ENCODE assay signal across 8 cellular contexts in the genomic region with DNA sequence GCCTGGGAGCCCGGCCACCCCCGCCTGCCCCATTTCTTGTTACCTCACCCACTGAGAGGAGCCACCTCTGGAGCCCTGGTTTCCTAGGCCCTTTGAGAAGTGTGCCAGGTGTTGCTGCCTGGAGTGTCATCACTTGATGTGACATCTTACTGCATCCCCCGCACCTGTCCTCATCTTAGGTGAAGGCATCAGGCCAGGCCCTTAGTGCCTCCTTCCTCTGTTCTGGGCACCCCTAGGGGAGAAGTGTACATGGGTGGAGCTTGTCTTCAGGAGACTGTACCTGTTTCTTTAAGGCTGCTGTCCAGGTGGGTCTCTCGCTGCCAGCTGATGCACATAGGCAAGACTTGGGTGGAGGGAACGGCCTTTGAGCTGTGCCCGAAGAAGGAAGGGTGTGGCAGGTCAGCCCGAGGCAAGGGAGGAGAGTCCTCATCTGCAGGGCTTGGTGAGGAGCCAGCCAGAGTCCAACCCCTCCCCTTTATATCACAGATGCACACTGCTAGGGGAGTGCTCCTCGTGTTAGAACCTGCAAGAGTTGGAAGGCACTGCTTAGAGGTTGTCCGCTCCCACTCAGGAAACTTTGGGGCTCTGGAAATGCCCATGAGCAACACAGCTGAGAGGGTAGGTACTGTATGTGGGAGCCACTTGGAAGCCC. TPM values are rescaled to one million over a fixed set of nuclear protein-coding genes. Genes with fewer than 3 reads are reported as not detected.
DNase-seq lines count a peak whose midpoint lies in the region; ATAC-seq and TF ChIP-seq lines count a peak whose summit lies in the region.

No MANE protein-coding gene starts in this region.

- intact Hi-C loops in CD4-positive, alpha-beta memory T cell (cut with micrococcal nuclease), result loop anchor here (1.0 to 2.0 kb wide), 4 partner anchors 8 to 295 kb away; no protein-coding TSS in a partner anchor
- intact Hi-C loops in OCI-LY7 (cut with micrococcal nuclease; ENCODE audit: unreplicated experiment), result no loop called here

- peaks cover 11 to 23% of the 10 kb centered on the region in 2 donors for H3K36me3 Mint-ChIP-seq in CD4-positive, alpha-beta memory T cell
- no peaks in the 10 kb centered on the region for H3K36me3 Mint-ChIP-seq in glutamatergic neuron (ENCODE audit: unreplicated experiment)

- DNase-seq in CD4-positive, alpha-beta memory T cell, result no peak
- DNase-seq in OCI-LY7 (ENCODE audit: low spot score) (no peak), glutamatergic neuron (no peak), HAP-1 (ENCODE audit: low spot score in 2 of 2) (no peak), NCI-H2227 treated with DMSO at 0.1 percent for 48 hours (lab: John Stamatoyannopoulos, UW) (no peak)
- DNase-seq in stimulated activated CD4-positive, alpha-beta T cell treated with anti-CD3 and anti-CD28 coated beads, Interleukin-15, amount 100 ng/mL, for 24 hours, result no peak

- peak; percentile 14 for ATAC-seq in GM21723 (IDR thresholded peaks at IDR 0.05; ENCODE audit: unreplicated experiment)
- ATAC-seq in HG03025 (IDR thresholded peaks at IDR 0.05; ENCODE audit: low FRiP score, unreplicated experiment), result no peak

- TF ChIP-seq CTCF in OCI-LY7 (conservative IDR thresholded peaks at IDR 0.05; ENCODE audit: low read length) (no peak), glutamatergic neuron (IDR thresholded peaks at IDR 0.05; ENCODE audit: partially characterized antibody, unreplicated experiment) (no peak)

- POLR2A ChIA-PET in CD4-positive, alpha-beta memory T cell (lab: Charles Lee; ENCODE audit: partially characterized antibody), result interaction anchor here (0.7 to 3.6 kb wide), 16 partner anchors 8 to 306 kb away, joined by 3 to 21 read pairs (median 4); no protein-coding TSS in a partner anchor
- POLR2A ChIA-PET in OCI-LY7 (lab: Charles Lee), result interaction anchor here (0.6 to 3.0 kb wide), 3 partner anchors 8 to 227 kb away, joined by 3 to 11 read pairs (median 4); no protein-coding TSS in a partner anchor

- no TSS peak for BruUV-seq in OCI-LY7 (replicated peaks; lab: Mats Ljungman, UMichigan)

- H3K4me3 ChIP-seq in CD4-positive, alpha-beta memory T cell (ENCODE audit: low read length in 2 of 2), result peak overlapping the region; percentile 25 to 43
- H3K4me3 ChIP-seq in OCI-LY7 (ENCODE audit: low read depth, low read length, poor library complexity, severe bottlenecking), result no peak overlapping the region
- no peak overlapping the region for H3K4me3 ChIP-seq in HAP-1

- no peak overlapping the region for H2AFZ ChIP-seq in OCI-LY7 (ENCODE audit: low read length)

- H3K4me1 Mint-ChIP-seq in CD4-positive, alpha-beta memory T cell, result peaks cover 80 to 97% (median 87%) of the 10 kb centered on the region in 4 donors
- H3K4me1 Mint-ChIP-seq in glutamatergic neuron (ENCODE audit: low read depth, unreplicated experiment), result peaks cover 35% of the 10 kb centered on the region

- H4K20me1 ChIP-seq in OCI-LY7 (ENCODE audit: insufficient read depth, low read length), result no peaks in the 10 kb centered on the region

- no peaks in the 10 kb centered on the region for H3K36me3 ChIP-seq in CD4-positive, alpha-beta memory T cell (ENCODE audit: insufficient read depth, low read length)
- H3K36me3 ChIP-seq in OCI-LY7 (ENCODE audit: insufficient read depth, low read length) (no peaks in the 10 kb centered on the region; the same call in 1 of the 2 replicates), HAP-1 (replicated peaks) (no peaks in the 10 kb centered on the region)

- H3K27ac Mint-ChIP-seq in CD4-positive, alpha-beta memory T cell, result peak overlapping the region; percentile 92 to 98 (median 96)
- peak overlapping the region; percentile 28 for H3K27ac Mint-ChIP-seq in glutamatergic neuron (ENCODE audit: unreplicated experiment)

- peak overlapping the region; percentile 79 for H3K27ac ChIP-seq in CD4-positive, alpha-beta memory T cell (ENCODE audit: low read depth, low read length)
- H3K27ac ChIP-seq in OCI-LY7 (ENCODE audit: low read depth, low read length, poor library complexity, severe bottlenecking), result no peak overlapping the region

- peaks cover 98% of the 10 kb centered on the region for H3K4me1 ChIP-seq in CD4-positive, alpha-beta memory T cell (ENCODE audit: insufficient read depth, low read length)
- H3K4me1 ChIP-seq in OCI-LY7 (ENCODE audit: insufficient read depth, low read length, poor library complexity, severe bottlenecking) (peaks cover 40% of the 10 kb centered on the region), HAP-1 (peaks cover 17% of the 10 kb centered on the region)

- CTCF ChIA-PET in CD4-positive, alpha-beta memory T cell (lab: Charles Lee; ENCODE audit: partially characterized antibody), result interaction anchor here (0.6 to 9.8 kb wide), 20 partner anchors 8 to 369 kb away, joined by 3 to 280 read pairs (median 6); no protein-coding TSS in a partner anchor
- CTCF ChIA-PET in OCI-LY7 (lab: Charles Lee; ENCODE audit: unreplicated experiment), result no interaction called here

- no peaks in the 10 kb centered on the region for H3K9me2 ChIP-seq in OCI-LY7 (ENCODE audit: insufficient read depth, low read length)

- in situ Hi-C loops in HAP-1 (cut with MboI; ENCODE audit: low sequenced_read_pairs), result no loop called here

- H3K27me3 ChIP-seq in CD4-positive, alpha-beta memory T cell (ENCODE audit: insufficient read depth, low read length), result no peaks in the 10 kb centered on the region
- H3K27me3 ChIP-seq in HAP-1 (ENCODE audit: low read depth), result no peaks in the 10 kb centered on the region

- no peaks in the 10 kb centered on the region for H3K9me3 Mint-ChIP-seq in CD4-positive, alpha-beta memory T cell
- H3K9me3 Mint-ChIP-seq in glutamatergic neuron (ENCODE audit: unreplicated experiment), result peaks cover 9% of the 10 kb centered on the region

- peaks cover 18% of the 10 kb centered on the region; the same call in 1 of the 2 replicates for H3K79me2 ChIP-seq in OCI-LY7 (ENCODE audit: insufficient read depth, low read depth, low read length)

- H3K27me3 Mint-ChIP-seq in CD4-positive, alpha-beta memory T cell, result no peaks in the 10 kb centered on the region
- H3K27me3 Mint-ChIP-seq in glutamatergic neuron (ENCODE audit: unreplicated experiment), result peaks cover 3% of the 10 kb centered on the region

- H3K4me3 Mint-ChIP-seq in CD4-positive, alpha-beta memory T cell, result peak overlapping the region; percentile 78 to 92 (median 84)
- H3K4me3 Mint-ChIP-seq in glutamatergic neuron (ENCODE audit: unreplicated experiment), result no peak overlapping the region

- peak overlapping the region; percentile 45 for H3K4me2 ChIP-seq in OCI-LY7 (ENCODE audit: low read length)

- no peaks in the 10 kb centered on the region for H3K9me3 ChIP-seq in CD4-positive, alpha-beta memory T cell (ENCODE audit: control insufficient read depth in 1 of 2, low read length in 2 of 2)
- H3K9me3 ChIP-seq in OCI-LY7 (ENCODE audit: low read length), result no peaks in the 10 kb centered on the region
- no peaks in the 10 kb centered on the region for H3K9me3 ChIP-seq in HAP-1

RNA-seq across cellular contexts. Expression of a gene that starts 45.9 kb away (rescaled TPM):
- total RNA-seq in CD4-positive, alpha-beta memory T cell, result 10 to 100 TPM; 98.1 to 98.6 TPM
- polyA plus RNA-seq in CD4-positive, alpha-beta memory T cell, result 10 to 100 TPM; 58.0 to 76.6 TPM
- total RNA-seq in OCI-LY7 (2014; rRNA removed; shearing (Covaris generic)), result 23.4 and 24.7 TPM in 2 replicates
- total RNA-seq in OCI-LY7 (2022) (33.5 and 34.2 TPM in 2 replicates), glutamatergic neuron (ENCODE audit: unreplicated experiment) (82.4 TPM)

Comparison
In these comparisons a context has a peak if more than half of its experiments do, and no peak if none do; other contexts are left out.
1. H3K4me3 ChIP-seq: peak in CD4-positive, alpha-beta memory T cell (2 of 2); none in OCI-LY7 (single experiment) and HAP-1 (single experiment).